In genomic region chr13:29925457-29925856, GRCh38 we compare ENCODE assay signal across 8 cellular contexts.
DNase-seq lines count a peak whose midpoint lies in the region; ATAC-seq lines count a peak whose summit lies in the region.

No MANE protein-coding gene starts in this region.

- H3K4me3 ChIP-seq in GM23248: no peak overlapping the region

- no peaks in the 10 kb centered on the region for H3K79me2 ChIP-seq in GM23248 (ENCODE audit: insufficient read depth)

- H4K20me1 ChIP-seq in GM23248 (ENCODE audit: insufficient read depth): no peaks in the 10 kb centered on the region

- in situ Hi-C loops in GM23248 (cut with MboI): loop anchor here (25.0 kb wide), 1 partner anchor 187 kb away; no protein-coding TSS in a partner anchor

- DNase-seq in GM23248 (peak; percentile 94), NOMO-1 treated with DMSO at 0.1 percent for 48 hours (lab: John Stamatoyannopoulos, UW; ENCODE audit: unreplicated experiment) (peak; percentile 75), fibroblast of peridontal ligament (ENCODE audit: extremely low read depth) (peak; percentile 78), renal cortical epithelial cell (ENCODE audit: low read depth) (peak; percentile 93), hippocampal formation (lab: John Stamatoyannopoulos, UW) (no peak)
- DNase-seq in activated naive CD4-positive, alpha-beta T cell (lab: John Stamatoyannopoulos, UW): no peak

- peaks cover 42% of the 10 kb centered on the region for H3F3A ChIP-seq in GM23248 (ENCODE audit: insufficient read depth)

- ATAC-seq in GM18907 (IDR thresholded peaks at IDR 0.05; ENCODE audit: unreplicated experiment): no peak
- no peak for ATAC-seq in HG02981 (IDR thresholded peaks at IDR 0.05; ENCODE audit: unreplicated experiment)

- no peaks in the 10 kb centered on the region for H3K27me3 ChIP-seq in GM23248 (replicated peaks; ENCODE audit: insufficient read depth)

- no peaks in the 10 kb centered on the region for H3K9me2 ChIP-seq in GM23248 (ENCODE audit: insufficient read depth)

- H2AFZ ChIP-seq in GM23248: no peak overlapping the region

- H3K9ac ChIP-seq in GM23248: peak overlapping the region; percentile 66

- H3K4me2 ChIP-seq in GM23248 (ENCODE audit: unreplicated experiment): peak overlapping the region; percentile 64

- peaks cover 44% of the 10 kb centered on the region for H3K4me1 ChIP-seq in GM23248 (ENCODE audit: insufficient read depth)

- H3K36me3 ChIP-seq in GM23248 (ENCODE audit: low read depth): no peaks in the 10 kb centered on the region

- H3K9me3 ChIP-seq in GM23248 (ENCODE audit: low read depth): no peaks in the 10 kb centered on the region

- 24 to 32% methylated on average over 3 of the region's 3 CpGs for WGBS in GM23248 (ENCODE audit: low coverage in 1 of 2, low lambda C conversion rate in 2 of 2, missing lambda C conversion rate in 2 of 2), 2 experiments

- H3K27ac ChIP-seq in GM23248: peak overlapping the region; percentile 92

Comparison
In these comparisons a context has a peak if more than half of its experiments do, and no peak if none do; other contexts are left out.
1. DNase-seq: peak in GM23248 (single experiment), NOMO-1 treated with DMSO at 0.1 percent for 48 hours (single experiment), fibroblast of peridontal ligament (single experiment) and renal cortical epithelial cell (single experiment); none in hippocampal formation (0 of 2) and activated naive CD4-positive, alpha-beta T cell (0 of 4).